In the genomic region with DNA sequence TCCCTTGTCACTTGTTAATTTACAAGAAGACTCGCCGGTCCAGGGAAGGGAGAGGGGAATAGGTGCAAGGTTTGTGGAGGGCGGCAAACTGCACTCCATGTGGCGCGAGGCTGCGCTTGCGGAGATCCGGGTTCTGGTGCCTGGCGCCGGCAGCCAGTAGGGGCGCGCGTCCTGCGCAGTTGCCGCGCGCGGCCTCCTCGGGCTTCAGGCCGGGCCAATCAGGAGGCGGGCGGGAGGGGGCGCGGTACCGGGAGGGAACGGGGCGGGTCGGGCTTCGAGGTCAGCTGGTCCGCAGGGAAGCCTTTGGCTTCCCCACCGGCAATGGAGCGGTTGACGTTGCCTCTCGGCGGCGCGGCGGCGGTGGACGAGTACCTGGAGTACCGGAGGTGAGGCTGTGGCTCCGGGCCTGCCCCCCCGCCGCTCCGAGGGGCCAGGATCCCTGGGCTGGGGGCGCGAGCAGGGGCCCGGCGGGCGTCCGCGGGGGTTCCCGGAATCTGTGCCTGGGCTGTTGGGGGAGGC, we compare ENCODE assay signal across 8 cellular contexts. TPM values are rescaled to one million over a fixed set of nuclear protein-coding genes. Genes with fewer than 3 reads are reported as not detected.
DNase-seq lines count a peak whose midpoint lies in the region; ATAC-seq and TF ChIP-seq lines count a peak whose summit lies in the region.

A gene with protein sequence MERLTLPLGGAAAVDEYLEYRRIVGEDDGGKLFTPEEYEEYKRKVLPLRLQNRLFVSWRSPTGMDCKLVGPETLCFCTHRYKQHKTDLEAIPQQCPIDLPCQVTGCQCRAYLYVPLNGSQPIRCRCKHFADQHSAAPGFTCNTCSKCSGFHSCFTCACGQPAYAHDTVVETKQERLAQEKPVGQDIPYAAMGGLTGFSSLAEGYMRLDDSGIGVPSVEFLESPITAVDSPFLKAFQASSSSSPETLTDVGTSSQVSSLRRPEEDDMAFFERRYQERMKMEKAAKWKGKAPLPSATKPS (plus strand): TSS at position 302 of the 519 bp plus-strand sequence. CDS start 20 bp downstream, at position 322.

- TF ChIP-seq CTCF in DOHH2 (IDR thresholded peaks at IDR 0.05; ENCODE audit: low read depth, low read length, poor library complexity, severe bottlenecking) (peak; percentile 81), left ventricle myocardium inferior (IDR thresholded peaks at IDR 0.05; ENCODE audit: borderline replicate concordance) (peak; percentile 89), psoas muscle (IDR thresholded peaks at IDR 0.05) (peak; percentile 70)

- peak within 1 kb of the TSS; percentile 71 for H3K27ac Mint-ChIP-seq in activated naive CD8-positive, alpha-beta T cell treated with anti-CD3 and anti-CD28 coated beads, Interleukin-2, amount 50 U/mL, for 24 hours

- ATAC-seq in GM21717 (IDR thresholded peaks at IDR 0.05; ENCODE audit: unreplicated experiment) (peak; percentile 95), psoas muscle (peak; percentile 99 to 100 (median 100))
- ATAC-seq in activated naive CD8-positive, alpha-beta T cell treated with anti-CD3 and anti-CD28 coated beads, Interleukin-2, amount 50 U/mL, for 24 hours, result peak; percentile 95

- H3K4me1 ChIP-seq in DOHH2 (ENCODE audit: control insufficient read depth, low read length) (peaks cover 14% of the 10 kb centered on the region), SJCRH30 (no peaks in the 10 kb centered on the region), left ventricle myocardium inferior (peaks cover 20% of the 10 kb centered on the region), psoas muscle (peaks cover 9% of the 10 kb centered on the region)

- H3K27ac ChIP-seq in DOHH2 (ENCODE audit: low read depth, low read length) (peak within 1 kb of the TSS; percentile 52), KOPT-K1 (ENCODE audit: low read depth, low read length, poor library complexity, severe bottlenecking) (peak within 1 kb of the TSS; percentile 78), SJCRH30 (no peak within 1 kb of the TSS), left ventricle myocardium inferior (replicated peaks) (peak within 1 kb of the TSS; percentile 90), psoas muscle (peak within 1 kb of the TSS; percentile 81)

- peak within 1 kb of the TSS; percentile 74 for H3K4me2 ChIP-seq in DOHH2 (ENCODE audit: low read length)

- H3K27me3 Mint-ChIP-seq in activated naive CD8-positive, alpha-beta T cell treated with anti-CD3 and anti-CD28 coated beads, Interleukin-2, amount 50 U/mL, for 24 hours, result no peaks in the 10 kb centered on the region

- H4K20me1 ChIP-seq in DOHH2 (ENCODE audit: control insufficient read depth, insufficient read depth, low read depth, low read length), result no peaks in the 10 kb centered on the region

- peaks cover 3% of the 10 kb centered on the region; the same call in 1 of the 2 replicates for H3K79me2 ChIP-seq in DOHH2 (ENCODE audit: control insufficient read depth, low read length)

- WGBS in psoas muscle, 3 donors, result 1 to 2% (median 1%) methylated on average over 32 to 53 of the region's 53 CpGs

- H3K4me1 Mint-ChIP-seq in activated naive CD8-positive, alpha-beta T cell treated with anti-CD3 and anti-CD28 coated beads, Interleukin-2, amount 50 U/mL, for 24 hours, result peaks cover 16% of the 10 kb centered on the region

- no peaks in the 10 kb centered on the region for H3K9me3 Mint-ChIP-seq in activated naive CD8-positive, alpha-beta T cell treated with anti-CD3 and anti-CD28 coated beads, Interleukin-2, amount 50 U/mL, for 24 hours

- no peaks in the 10 kb centered on the region for H3K9me2 ChIP-seq in DOHH2 (replicated peaks; ENCODE audit: control insufficient read depth, low read length)

- H3K4me3 Mint-ChIP-seq in activated naive CD8-positive, alpha-beta T cell treated with anti-CD3 and anti-CD28 coated beads, Interleukin-2, amount 50 U/mL, for 24 hours, result peak within 1 kb of the TSS; percentile 86

- no peaks in the 10 kb centered on the region for H3K36me3 ChIP-seq in DOHH2 (ENCODE audit: control insufficient read depth, low read length)
- H3K36me3 ChIP-seq in KOPT-K1 (ENCODE audit: insufficient read depth, low read length), result peaks cover 14% of the 10 kb centered on the region
- no peaks in the 10 kb centered on the region for H3K36me3 ChIP-seq in SJCRH30
- H3K36me3 ChIP-seq in left ventricle myocardium inferior, result peaks cover 10% of the 10 kb centered on the region
- no peaks in the 10 kb centered on the region for H3K36me3 ChIP-seq in psoas muscle (ENCODE audit: insufficient read depth in 1 of 2, low read depth in 1 of 2)

- peak; percentile 49 to 52 for DNase-seq in SJCRH30
- DNase-seq in activated naive CD8-positive, alpha-beta T cell treated with anti-CD3 and anti-CD28 coated beads, Interleukin-2, amount 50 U/mL, for 24 hours, result peak; percentile 86
- peak; percentile 91 for DNase-seq in left ventricle myocardium inferior
- DNase-seq in psoas muscle, result peak; percentile 91 to 94
- DNase-seq in ureter (ENCODE audit: low spot score), result peak; percentile 91

- H3K36me3 Mint-ChIP-seq in activated naive CD8-positive, alpha-beta T cell treated with anti-CD3 and anti-CD28 coated beads, Interleukin-2, amount 50 U/mL, for 24 hours (ENCODE audit: low read depth), result no peaks in the 10 kb centered on the region

- H3F3A ChIP-seq in DOHH2 (ENCODE audit: control insufficient read depth, insufficient read depth), result no peaks in the 10 kb centered on the region

- H3K27me3 ChIP-seq in DOHH2 (ENCODE audit: control insufficient read depth, low read length) (peaks cover 8% of the 10 kb centered on the region; the same call in 1 of the 2 replicates), SJCRH30 (no peaks in the 10 kb centered on the region), left ventricle myocardium inferior (ENCODE audit: low read depth) (no peaks in the 10 kb centered on the region), psoas muscle (ENCODE audit: insufficient read depth in 3 of 3, low read length in 2 of 3) (no peaks in the 10 kb centered on the region)

- peak within 1 kb of the TSS; percentile 70 for H3K4me3 ChIP-seq in DOHH2 (ENCODE audit: low read length)
- H3K4me3 ChIP-seq in SJCRH30, result peak within 1 kb of the TSS; percentile 56
- H3K4me3 ChIP-seq in left ventricle myocardium inferior, result peak within 1 kb of the TSS; percentile 94
- H3K4me3 ChIP-seq in psoas muscle, result peak within 1 kb of the TSS; percentile 94

- H3K9me3 ChIP-seq in DOHH2 (ENCODE audit: control insufficient read depth, insufficient read depth, low read length), result peaks cover 3% of the 10 kb centered on the region; the same call in 1 of the 2 replicates
- no peaks in the 10 kb centered on the region for H3K9me3 ChIP-seq in KOPT-K1 (ENCODE audit: insufficient read depth, low read length, poor library complexity, severe bottlenecking)
- no peaks in the 10 kb centered on the region for H3K9me3 ChIP-seq in SJCRH30 (replicated peaks)
- peaks cover 3% of the 10 kb centered on the region for H3K9me3 ChIP-seq in left ventricle myocardium inferior (replicated peaks)
- no peaks in the 10 kb centered on the region for H3K9me3 ChIP-seq in psoas muscle

- intact Hi-C loops in left ventricle myocardium inferior (cut with micrococcal nuclease), result no loop called here
- intact Hi-C loops in psoas muscle (cut with DNase I), result loop anchor here in 1 of 2 donors (5.0 kb wide), 1 partner anchor 83 kb away; a partner anchor contains a TSS

RNA-seq across cellular contexts. Expression of the gene that starts here (rescaled TPM):
- 1.5 and 1.8 TPM in 2 replicates for total RNA-seq in SJCRH30 (2014; rRNA removed; shearing (Covaris generic))
- total RNA-seq in left ventricle myocardium inferior (2.9 TPM), psoas muscle (1 to 10 TPM in 3 of 4 donors, under 1 TPM in 1; 0.57 to 4.0 (median 1.7) TPM), ureter (25.5 TPM)
- 1 to 10 TPM; 1.4 to 3.5 (median 2.3) TPM for polyA plus RNA-seq in psoas muscle
